In the genomic region with DNA sequence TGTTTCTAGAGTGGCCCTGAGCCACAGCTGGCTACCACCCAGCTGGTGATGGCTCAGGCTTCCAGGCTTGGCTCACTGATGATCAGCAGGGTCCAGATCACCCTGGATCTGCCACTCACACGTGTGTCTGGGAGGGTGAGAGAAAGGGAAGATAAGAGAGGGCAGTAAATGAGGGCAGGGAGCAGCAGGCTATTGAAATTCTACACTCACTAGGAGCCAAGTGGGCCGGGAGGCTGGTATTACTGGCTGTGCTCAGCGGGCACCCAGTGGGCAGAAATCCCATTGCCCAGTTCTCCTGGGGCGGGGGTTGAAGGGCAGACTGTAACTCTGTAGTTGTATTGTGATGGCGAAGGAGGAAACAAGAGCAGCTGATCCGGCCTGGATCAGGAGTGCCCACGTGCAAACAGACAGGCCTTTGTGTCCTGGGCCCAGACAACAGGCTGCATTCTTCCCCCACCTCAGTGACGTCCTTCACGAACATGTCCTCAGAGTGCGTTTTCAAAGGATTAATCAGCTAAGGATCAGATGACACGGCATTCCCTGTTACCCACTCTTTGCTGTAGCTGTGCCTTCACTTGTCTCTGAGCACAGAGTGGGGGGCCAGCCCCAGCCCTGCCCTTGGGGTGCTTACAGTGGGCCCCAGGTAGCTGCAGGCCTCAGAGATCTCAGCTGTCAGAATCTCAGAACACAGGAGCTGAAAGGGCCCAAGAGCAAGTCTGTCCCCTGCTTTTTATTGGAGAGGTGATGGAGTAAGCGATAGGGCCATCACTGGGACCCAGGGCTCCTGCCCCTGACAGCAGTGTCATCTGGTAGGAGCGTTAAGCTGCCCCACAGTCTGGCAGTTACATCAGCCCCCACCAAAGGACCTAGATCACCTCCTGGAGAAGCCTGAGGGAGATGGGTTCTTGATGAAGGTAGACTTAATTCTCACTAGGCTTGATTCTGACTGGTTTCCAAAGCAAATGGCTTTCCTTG, we compare ENCODE assay signal across 1 cellular context.
TF ChIP-seq lines count a peak whose summit lies in the region.

No MANE protein-coding gene starts in this region.

TF ChIP-seq in HepG2, 621 proteins besides CTCF, POLR2A, EP300 and RAD21 (continued from another document and continues in another):
- no peak for TF ChIP-seq ZBTB44 (CRISPR knock-in tag; IDR thresholded peaks at IDR 0.05)
- TF ChIP-seq, protein P1, sequence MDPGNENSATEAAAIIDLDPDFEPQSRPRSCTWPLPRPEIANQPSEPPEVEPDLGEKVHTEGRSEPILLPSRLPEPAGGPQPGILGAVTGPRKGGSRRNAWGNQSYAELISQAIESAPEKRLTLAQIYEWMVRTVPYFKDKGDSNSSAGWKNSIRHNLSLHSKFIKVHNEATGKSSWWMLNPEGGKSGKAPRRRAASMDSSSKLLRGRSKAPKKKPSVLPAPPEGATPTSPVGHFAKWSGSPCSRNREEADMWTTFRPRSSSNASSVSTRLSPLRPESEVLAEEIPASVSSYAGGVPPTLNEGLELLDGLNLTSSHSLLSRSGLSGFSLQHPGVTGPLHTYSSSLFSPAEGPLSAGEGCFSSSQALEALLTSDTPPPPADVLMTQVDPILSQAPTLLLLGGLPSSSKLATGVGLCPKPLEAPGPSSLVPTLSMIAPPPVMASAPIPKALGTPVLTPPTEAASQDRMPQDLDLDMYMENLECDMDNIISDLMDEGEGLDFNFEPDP (CRISPR knock-in tag; conservative IDR thresholded peaks at IDR 0.05) = no peak
- TF ChIP-seq NFE2 (CRISPR knock-in tag; IDR thresholded peaks at IDR 0.05) = 0 out of 2 replicates have a peak, but pooled peaks have one; percentile 18
- TF ChIP-seq GLI4 (CRISPR knock-in tag; IDR thresholded peaks at IDR 0.05; ENCODE audit: borderline replicate concordance) = no peak
- peak; percentile 70; the same call in 1 of the 2 replicates for TF ChIP-seq YEATS4 (CRISPR knock-in tag; IDR thresholded peaks at IDR 0.05; ENCODE audit: borderline replicate concordance)
- TF ChIP-seq ZNF337 (CRISPR knock-in tag; IDR thresholded peaks at IDR 0.05; ENCODE audit: borderline replicate concordance, low read depth) = no peak
- TF ChIP-seq ZNF142 (CRISPR knock-in tag; IDR thresholded peaks at IDR 0.05) = peak; percentile 52; the same call in 1 of the 2 replicates
- no peak for TF ChIP-seq SRY (CRISPR knock-in tag; IDR thresholded peaks at IDR 0.05)
- no peak for TF ChIP-seq MIXL1 (CRISPR knock-in tag; IDR thresholded peaks at IDR 0.05)
- no peak for TF ChIP-seq ZNF746 (CRISPR knock-in tag; IDR thresholded peaks at IDR 0.05)
- TF ChIP-seq ZNF761 (CRISPR knock-in tag; conservative IDR thresholded peaks at IDR 0.05) = no peak
- no peak for TF ChIP-seq ATAD3A (CRISPR knock-in tag; IDR thresholded peaks at IDR 0.05)
- TF ChIP-seq ZNF543 (CRISPR knock-in tag; IDR thresholded peaks at IDR 0.05) = no peak
- no peak for TF ChIP-seq TSC22D2 (CRISPR knock-in tag; IDR thresholded peaks at IDR 0.05; ENCODE audit: borderline replicate concordance)
- peak; percentile 54; the same call in 1 of the 2 replicates for TF ChIP-seq RXRB (CRISPR knock-in tag; IDR thresholded peaks at IDR 0.05; ENCODE audit: borderline replicate concordance)
- TF ChIP-seq, protein P2, sequence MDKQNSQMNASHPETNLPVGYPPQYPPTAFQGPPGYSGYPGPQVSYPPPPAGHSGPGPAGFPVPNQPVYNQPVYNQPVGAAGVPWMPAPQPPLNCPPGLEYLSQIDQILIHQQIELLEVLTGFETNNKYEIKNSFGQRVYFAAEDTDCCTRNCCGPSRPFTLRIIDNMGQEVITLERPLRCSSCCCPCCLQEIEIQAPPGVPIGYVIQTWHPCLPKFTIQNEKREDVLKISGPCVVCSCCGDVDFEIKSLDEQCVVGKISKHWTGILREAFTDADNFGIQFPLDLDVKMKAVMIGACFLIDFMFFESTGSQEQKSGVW (CRISPR knock-in tag; IDR thresholded peaks at IDR 0.05; ENCODE audit: borderline replicate concordance) = no peak
- TF ChIP-seq HMGXB3 (CRISPR knock-in tag; IDR thresholded peaks at IDR 0.05; ENCODE audit: borderline replicate concordance) = no peak
- no peak for TF ChIP-seq ZNF710 (CRISPR knock-in tag; IDR thresholded peaks at IDR 0.05; ENCODE audit: borderline replicate concordance)
- no peak for TF ChIP-seq LCORL (IDR thresholded peaks at IDR 0.05)
- TF ChIP-seq LCORL (CRISPR knock-in tag; IDR thresholded peaks at IDR 0.05) = no peak
- peak; percentile 98 for TF ChIP-seq ZNF687 (CRISPR knock-in tag; IDR thresholded peaks at IDR 0.05)
- TF ChIP-seq PRDM4 (CRISPR knock-in tag; IDR thresholded peaks at IDR 0.05; ENCODE audit: borderline replicate concordance) = no peak
- TF ChIP-seq ZNF670 (CRISPR knock-in tag; IDR thresholded peaks at IDR 0.05; ENCODE audit: borderline replicate concordance) = no peak
- peak; percentile 71; the same call in 1 of the 3 replicates for TF ChIP-seq MXI1 (IDR thresholded peaks at IDR 0.05; ENCODE audit: borderline replicate concordance, low read depth, low read length)
